Comparison of ENCODE assay signal across 13 cellular contexts in the genomic region with DNA sequence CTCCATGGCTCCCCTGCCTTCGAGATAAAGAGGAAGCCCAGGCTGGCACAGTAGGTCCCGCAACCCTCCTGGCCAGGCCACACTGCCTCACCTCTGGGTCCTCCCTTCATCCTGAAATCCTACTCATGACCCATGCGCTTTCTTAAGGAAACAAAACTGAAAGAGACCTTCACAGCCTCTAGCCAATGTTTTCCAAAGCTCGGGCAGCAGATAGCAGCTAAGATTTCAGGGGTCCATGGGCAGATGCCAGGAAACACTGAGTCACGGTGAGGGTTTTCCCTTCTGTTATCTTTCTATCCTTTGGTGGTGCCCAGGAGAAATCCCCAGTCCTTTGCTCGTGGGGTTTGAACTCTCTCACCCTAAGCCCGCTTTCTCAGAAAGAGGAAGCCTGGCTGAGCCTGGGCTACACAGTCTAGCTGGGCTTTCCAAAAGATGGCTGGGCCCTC. TPM values are rescaled to one million over a fixed set of nuclear protein-coding genes. Genes with fewer than 3 reads are reported as not detected.
DNase-seq lines count a peak whose midpoint lies in the region; ATAC-seq and TF ChIP-seq lines count a peak whose summit lies in the region.
"Had no signal": no experiment of that assay in that cellular context is flagged by ENCODE, and none has a peak within 500 bp of the region (broad histone marks: within the 10 kb centered on the region; RNA-seq: fewer than 3 reads in every experiment).

No MANE protein-coding gene starts in this region.

- H3K27me3 Mint-ChIP-seq in activated T-helper 17 cell treated with anti-CD3 and anti-CD28 coated beads, Interleukin-2, amount 50 U/mL, for 72 hours, result no peaks in the 10 kb centered on the region
- H3K27me3 Mint-ChIP-seq in naive thymus-derived CD4-positive, alpha-beta T cell, result no peaks in the 10 kb centered on the region
- H3K27me3 Mint-ChIP-seq: T-cell had no signal

- H3K9me3 Mint-ChIP-seq in activated T-helper 17 cell treated with anti-CD3 and anti-CD28 coated beads, Interleukin-2, amount 50 U/mL, for 72 hours, result no peaks in the 10 kb centered on the region
- no peaks in the 10 kb centered on the region for H3K9me3 Mint-ChIP-seq in naive thymus-derived CD4-positive, alpha-beta T cell
- H3K9me3 Mint-ChIP-seq: T-cell had no signal

- no peaks in the 10 kb centered on the region for H3K4me1 Mint-ChIP-seq in activated T-helper 17 cell treated with anti-CD3 and anti-CD28 coated beads, Interleukin-2, amount 50 U/mL, for 72 hours
- H3K4me1 Mint-ChIP-seq in naive thymus-derived CD4-positive, alpha-beta T cell, result peaks cover 0 to 3% (median 0%) of the 10 kb centered on the region in 7 donors

- no peaks in the 10 kb centered on the region for H3K36me3 ChIP-seq in naive thymus-derived CD4-positive, alpha-beta T cell (ENCODE audit: control insufficient read depth in 2 of 3, insufficient read depth in 3 of 3, low read length in 3 of 3)
- H3K36me3 ChIP-seq: breast epithelium had no signal

- no peak for TF ChIP-seq CTCF in GM10266 (IDR thresholded peaks at IDR 0.05; ENCODE audit: control insufficient read depth, insufficient read depth, low read depth, missing control alignments)

- H3K4me3 ChIP-seq in naive thymus-derived CD4-positive, alpha-beta T cell (ENCODE audit: low read length), result no peak overlapping the region
- H3K4me3 ChIP-seq: breast epithelium, skin epidermis had no signal

- POLR2A ChIA-PET in naive thymus-derived CD4-positive, alpha-beta T cell (lab: Charles Lee), result no interaction called here

- peak; percentile 34 for ATAC-seq in HG02798 (IDR thresholded peaks at IDR 0.05; ENCODE audit: poor library complexity, unreplicated experiment)
- peak; percentile 44 for ATAC-seq in activated T-helper 17 cell treated with anti-CD3 and anti-CD28 coated beads, Interleukin-2, amount 50 U/mL, for 72 hours (replicated peaks)
- peak; percentile 60 for ATAC-seq in naive thymus-derived CD4-positive, alpha-beta T cell
- ATAC-seq in GM19397 (IDR thresholded peaks at IDR 0.05; ENCODE audit: unreplicated experiment), result no peak
- ATAC-seq: HCT116, T-cell had no signal

- peak overlapping the region; percentile 48 for H3K27ac Mint-ChIP-seq in activated T-helper 17 cell treated with anti-CD3 and anti-CD28 coated beads, Interleukin-2, amount 50 U/mL, for 72 hours
- no peak overlapping the region for H3K27ac Mint-ChIP-seq in naive thymus-derived CD4-positive, alpha-beta T cell
- H3K27ac Mint-ChIP-seq: T-cell had no signal

- peak; percentile 45 for DNase-seq in GM10266 (ENCODE audit: extremely low spot score)
- no peak for DNase-seq in naive thymus-derived CD4-positive, alpha-beta T cell
- no peak for DNase-seq in SW 1271 (lab: John Stamatoyannopoulos, UW)
- no peak for DNase-seq in NCI-H1092 (lab: John Stamatoyannopoulos, UW)
- DNase-seq in NCI-H748 (lab: John Stamatoyannopoulos, UW; ENCODE audit: unreplicated experiment), result no peak
- DNase-seq: NCI-H1092 treated with DMSO at 0.1 percent for 48 hours, T-cell had no signal

- H3K4me3 Mint-ChIP-seq in activated T-helper 17 cell treated with anti-CD3 and anti-CD28 coated beads, Interleukin-2, amount 50 U/mL, for 72 hours, result peak overlapping the region; percentile 8
- no peak overlapping the region for H3K4me3 Mint-ChIP-seq in naive thymus-derived CD4-positive, alpha-beta T cell

- intact Hi-C loops in naive thymus-derived CD4-positive, alpha-beta T cell (cut with micrococcal nuclease), result no loop called here

- CTCF ChIA-PET in naive thymus-derived CD4-positive, alpha-beta T cell (lab: Charles Lee), result interaction anchor here (0.6 kb wide), 1 partner anchor 215 kb away, joined by 4 read pairs; the partner anchor contains the start of gene EPS15

- no peaks in the 10 kb centered on the region for H3K27me3 ChIP-seq in naive thymus-derived CD4-positive, alpha-beta T cell (ENCODE audit: control insufficient read depth in 2 of 2, insufficient read depth in 2 of 2, low read length in 2 of 2)
- H3K27me3 ChIP-seq: breast epithelium had no signal

- H3K9me3 ChIP-seq in naive thymus-derived CD4-positive, alpha-beta T cell (ENCODE audit: control insufficient read depth in 2 of 3, low read length in 3 of 3), result no peaks in the 10 kb centered on the region
- H3K9me3 ChIP-seq: breast epithelium had no signal

- no peaks in the 10 kb centered on the region for H3K4me1 ChIP-seq in naive thymus-derived CD4-positive, alpha-beta T cell (ENCODE audit: control insufficient read depth in 2 of 2, insufficient read depth in 2 of 2, low read length in 2 of 2)
- H3K4me1 ChIP-seq: breast epithelium had no signal

- no peaks in the 10 kb centered on the region for H3K36me3 Mint-ChIP-seq in activated T-helper 17 cell treated with anti-CD3 and anti-CD28 coated beads, Interleukin-2, amount 50 U/mL, for 72 hours (ENCODE audit: low read depth)
- H3K36me3 Mint-ChIP-seq in naive thymus-derived CD4-positive, alpha-beta T cell, result no peaks in the 10 kb centered on the region
- H3K36me3 Mint-ChIP-seq: T-cell had no signal

- H3K27ac ChIP-seq in naive thymus-derived CD4-positive, alpha-beta T cell (ENCODE audit: low read depth, low read length), result no peak overlapping the region
- H3K27ac ChIP-seq: breast epithelium had no signal

RNA-seq across cellular contexts. Expression of gene TTC39A, which starts 26.6 kb away (rescaled TPM):
- total RNA-seq in activated T-helper 17 cell treated with anti-CD3 and anti-CD28 coated beads, Interleukin-2, amount 50 U/mL, for 72 hours, result under 1 TPM in 1 of 2 donors, not detected in 1; 0.74 TPM
- total RNA-seq in naive thymus-derived CD4-positive, alpha-beta T cell, result under 1 TPM in 1 of 5 experiments, not detected in 4; 0.16 TPM
- polyA plus RNA-seq in naive thymus-derived CD4-positive, alpha-beta T cell, result not detected
